In genomic region chr1:151061012-151061401, GRCh38 we compare ENCODE assay signal across 8 cellular contexts. TPM values are rescaled to one million over a fixed set of nuclear protein-coding genes. Genes with fewer than 3 reads are reported as not detected.
DNase-seq lines count a peak whose midpoint lies in the region; ATAC-seq, FAIRE-seq and TF ChIP-seq lines count a peak whose summit lies in the region.

No MANE protein-coding gene starts in this region.

- peak overlapping the region; percentile 93 for H3K4me3 Mint-ChIP-seq in T-helper 2 cell treated with Interferon-gamma antibody and Interleukin-4, amounts not matched to agents 5 μg/mL and 100 μg/mL, for 36 hours

- peaks cover 0 to 8% of the 10 kb centered on the region in 2 experiments for H4K20me1 ChIP-seq in H1 (replicated peaks in 1 of 2; ENCODE audit: control insufficient read depth in 1 of 2, insufficient read depth in 2 of 2, low read length in 2 of 2)

- TF ChIP-seq CTCF in H1 (IDR thresholded peaks at IDR 0.05; ENCODE audit: control extremely low read depth in 1 of 3, insufficient read depth in 1 of 3, low read depth in 1 of 3, low read length in 3 of 3), result no peak

- H2AK5ac ChIP-seq in H1 (ENCODE audit: low read depth, low read length), result no peak overlapping the region

- peaks cover 13% of the 10 kb centered on the region; the same call in 1 of the 2 replicates for H3K23me2 ChIP-seq in H1 (ENCODE audit: low read depth, low read length)

- H3K4me1 ChIP-seq in H1 (replicated peaks in 1 of 4; ENCODE audit: control insufficient read depth in 3 of 4, insufficient read depth in 4 of 4, low read length in 3 of 4) (peaks cover 4 to 14% (median 8%) of the 10 kb centered on the region in 4 experiments; a peak in 6 of 7 replicates), skeletal muscle tissue (ENCODE audit: control insufficient read depth in 3 of 3, insufficient read depth in 3 of 3, low read length in 3 of 3) (peaks cover 28 to 34% (median 32%) of the 10 kb centered on the region in 3 donors)

- no peak overlapping the region for H2BK20ac ChIP-seq in H1 (ENCODE audit: low read length)

- H3K4ac ChIP-seq in H1 (replicated peaks; ENCODE audit: insufficient read length, low read depth, low read length), result no peak overlapping the region

- H2BK12ac ChIP-seq in H1 (ENCODE audit: low read depth, low read length), result no peak overlapping the region

- CTCF ChIA-PET in H1 (lab: Charles Lee; ENCODE audit: partially characterized antibody), result interaction anchor here (0.7 to 7.3 kb wide), 8 partner anchors 11 to 103 kb away, joined by 3 to 95 read pairs (median 7); partner anchors contain the start of genes C1orf56, GABPB2 and TNFAIP8L2

- H3K27me3 Mint-ChIP-seq in T-helper 2 cell treated with Interferon-gamma antibody and Interleukin-4, amounts not matched to agents 5 μg/mL and 100 μg/mL, for 36 hours (ENCODE audit: low read depth), result no peaks in the 10 kb centered on the region

- H3K23ac ChIP-seq in H1 (ENCODE audit: insufficient read length), result no peak overlapping the region

- no peak overlapping the region for H3K14ac ChIP-seq in H1 (ENCODE audit: insufficient read length)

- FAIRE-seq in H1 (lab: Jason Lieb, UNC), result no peak

- H2BK120ac ChIP-seq in H1 (replicated peaks; ENCODE audit: low read depth, low read length), result no peak overlapping the region

- no peak for DNase-seq in T-helper 2 cell treated with Interferon-gamma antibody and Interleukin-4, amounts not matched to agents 5 μg/mL and 100 μg/mL, for 36 hours (ENCODE audit: low spot score)
- DNase-seq in T-helper 2 cell (no peak), NCI-H774 (lab: John Stamatoyannopoulos, UW) (peak; percentile 39), H1 (ENCODE audit: low read depth in 1 of 2, low spot score in 2 of 2) (no peak), NAMALWA (ENCODE audit: low spot score) (no peak)
- no peak for DNase-seq in stimulated activated CD4-positive, alpha-beta T cell treated with anti-CD3 and anti-CD28 coated beads, Interleukin-12 subunit alpha, Interleukin-12 subunit beta, amount 100 ng/mL, for 4 hours

- H3K9me3 ChIP-seq in H1 (ENCODE audit: insufficient read depth in 2 of 2, low read depth in 1 of 2, low read length in 1 of 2) (no peaks in the 10 kb centered on the region), skeletal muscle tissue (ENCODE audit: control insufficient read depth in 3 of 3, low read length in 3 of 3) (no peaks in the 10 kb centered on the region)

- H4K91ac ChIP-seq in H1 (replicated peaks; ENCODE audit: insufficient read length, low read length), result no peak overlapping the region

- POLR2A ChIA-PET in H1 (lab: Charles Lee; ENCODE audit: partially characterized antibody), result interaction anchor here (1.4 to 9.1 kb wide), 4 partner anchors 10 to 55 kb away, joined by 4 to 107 read pairs (median 30); partner anchors contain the start of genes C1orf56, GABPB2 and MINDY1

- H3K27me3 ChIP-seq in H1 (replicated peaks in 1 of 4; ENCODE audit: control insufficient read depth in 3 of 4, extremely low read depth in 1 of 4, insufficient read depth in 3 of 4, low read length in 3 of 4) (no peaks in the 10 kb centered on the region), skeletal muscle tissue (ENCODE audit: control insufficient read depth in 3 of 3, insufficient read depth in 3 of 3, low read length in 3 of 3) (no peaks in the 10 kb centered on the region)

- peaks cover 7% of the 10 kb centered on the region for H3K79me1 ChIP-seq in H1 (ENCODE audit: low read depth, low read length)

- H3K4me1 Mint-ChIP-seq in T-helper 2 cell treated with Interferon-gamma antibody and Interleukin-4, amounts not matched to agents 5 μg/mL and 100 μg/mL, for 36 hours (ENCODE audit: low read depth), result peaks cover 44% of the 10 kb centered on the region

- no peak for TF ChIP-seq EP300 in H1 (IDR thresholded peaks at IDR 0.05; ENCODE audit: borderline replicate concordance in 1 of 2, low read depth in 2 of 2, low read length in 2 of 2)

- TF ChIP-seq POLR2A in H1 (IDR thresholded peaks at IDR 0.05; ENCODE audit: control extremely low read depth in 1 of 2, low read depth in 2 of 2, low read length in 2 of 2), result no peak

- H3K27ac Mint-ChIP-seq in T-helper 2 cell treated with Interferon-gamma antibody and Interleukin-4, amounts not matched to agents 5 μg/mL and 100 μg/mL, for 36 hours, result peak overlapping the region; percentile 94

- peak overlapping the region; percentile 7 for H4K5ac ChIP-seq in H1 (ENCODE audit: insufficient read length, low read depth, low read length)

- H3K27ac ChIP-seq in H1 (ENCODE audit: low read depth, low read length), result peak overlapping the region; percentile 2; the same call in 1 of the 2 replicates
- peak overlapping the region; percentile 93 for H3K27ac ChIP-seq in skeletal muscle tissue (ENCODE audit: low read depth, low read length)

- H3K56ac ChIP-seq in H1 (replicated peaks; ENCODE audit: insufficient read length, low read depth, low read length), result no peak overlapping the region

- no peaks in the 10 kb centered on the region for H3K9me3 Mint-ChIP-seq in T-helper 2 cell treated with Interferon-gamma antibody and Interleukin-4, amounts not matched to agents 5 μg/mL and 100 μg/mL, for 36 hours

- no peak overlapping the region for H2BK15ac ChIP-seq in H1 (ENCODE audit: low read length)

- H3K9ac ChIP-seq in H1 (replicated peaks in 1 of 4; ENCODE audit: extremely low read depth in 1 of 4, low read depth in 3 of 4, low read length in 3 of 4) (peak overlapping the region in 2 of 4 experiments; percentile 22 to 51; a peak in 2 of 7 replicates), skeletal muscle tissue (ENCODE audit: low read depth in 1 of 3, low read length in 3 of 3) (peak overlapping the region in 2 of 3 donors; percentile 90)

- peaks cover 35% of the 10 kb centered on the region for H3K36me3 Mint-ChIP-seq in T-helper 2 cell treated with Interferon-gamma antibody and Interleukin-4, amounts not matched to agents 5 μg/mL and 100 μg/mL, for 36 hours (ENCODE audit: low read depth)

- H3K36me3 ChIP-seq in H1 (ENCODE audit: control insufficient read depth in 2 of 4, insufficient read depth in 4 of 4, low read length in 3 of 4), result peaks cover 2 to 7% (median 6%) of the 10 kb centered on the region in 4 experiments; a peak in 7 of 8 replicates
- peaks cover 0 to 12% (median 1%) of the 10 kb centered on the region in 3 donors for H3K36me3 ChIP-seq in skeletal muscle tissue (ENCODE audit: control insufficient read depth in 3 of 3, insufficient read depth in 3 of 3, low read length in 3 of 3)

- H2AFZ ChIP-seq in H1 (ENCODE audit: low read length), result no peak overlapping the region

- no peak for TF ChIP-seq RAD21 in H1 (IDR thresholded peaks at IDR 0.05 in 1 of 2, conservative IDR thresholded peaks at IDR 0.05 in 1 of 2; ENCODE audit: low read depth in 2 of 2, low read length in 2 of 2)

- H3K4me3 ChIP-seq in H1 (ENCODE audit: extremely low read depth in 1 of 4, insufficient read depth in 2 of 4, low read depth in 3 of 4, low read length in 4 of 4), result peak overlapping the region; percentile 80 to 97 (median 89)
- peak overlapping the region; percentile 17 to 49 (median 25) for H3K4me3 ChIP-seq in skeletal muscle tissue (ENCODE audit: low read length in 3 of 3)

- ATAC-seq in GM21447 (IDR thresholded peaks at IDR 0.05; ENCODE audit: unreplicated experiment), result no peak

- H4K8ac ChIP-seq in H1 (ENCODE audit: extremely low read depth, insufficient read depth, low read length), result no peak overlapping the region

- no peak overlapping the region for H3K18ac ChIP-seq in H1 (ENCODE audit: extremely low read depth, low read length)

- peak overlapping the region; percentile 81 to 96 for H3K4me2 ChIP-seq in H1 (ENCODE audit: insufficient read depth in 1 of 2, low read depth in 2 of 2, low read length in 2 of 2)

- H3K79me2 ChIP-seq in H1 (ENCODE audit: control insufficient read depth in 1 of 2, insufficient read depth in 2 of 2, low read length in 2 of 2), result peaks cover 7 to 80% of the 10 kb centered on the region in 2 experiments

- no peak overlapping the region for H2BK5ac ChIP-seq in H1 (ENCODE audit: low read depth, low read length)

- WGBS in H1 (ENCODE audit: extremely low coverage in 1 of 2, insufficient coverage in 1 of 2, insufficient read length in 1 of 2, insufficient replicate concordance in 2 of 2, low coverage in 1 of 2, low lambda C conversion rate in 2 of 2, missing lambda C conversion rate in 1 of 2), 2 experiments, result 28% methylated on average over 2 of the region's 2 CpGs; no CpG with 5 or more reads in 1 of the 2 experiments

RNA-seq across cellular contexts. Expression of gene MLLT11, which starts 0.8 kb away (rescaled TPM):
- total RNA-seq in H1 (2021; fragmentation: NEBNext Ultra II Directional; extraction: Animal tissue kit (Norgen Biotek cat#: 25700)), result 18.1 and 19.2 TPM in 2 replicates
- 10.2 and 13.7 TPM in 2 replicates for polyA plus RNA-seq in H1 (2011; rRNA removed)
- polyA plus RNA-seq in H1 (2011; cell fraction: cytosol; rRNA removed), result 13.5 TPM
- polyA plus RNA-seq in H1 (2011; cell fraction: nucleus; rRNA removed), result 7.0 TPM
- polyA plus RNA-seq in H1 (2012, experiment 1 of 2), result 12.4 to 16.6 TPM (median 13.0 TPM) in 4 replicates
- polyA plus RNA-seq in H1 (2012, experiment 2 of 2), result 9.6 TPM
- polyA plus RNA-seq in H1 (2013, experiment 1 of 2), result 22.1 TPM
- polyA plus RNA-seq in H1 (2013, experiment 2 of 2), result 22.9 TPM
- polyA minus RNA-seq in H1 (2011; rRNA and poly(A)+ RNA removed), result 11.1 and 13.9 TPM in 2 replicates
- 5.0 TPM for polyA minus RNA-seq in H1 (2011; cell fraction: cytosol; rRNA and poly(A)+ RNA removed)
- polyA minus RNA-seq in H1 (2011; cell fraction: nucleus; rRNA and poly(A)+ RNA removed), result 4.8 TPM
- 2.1 TPM for total RNA-seq in skeletal muscle tissue

RNA-seq across cellular contexts. Expression of gene CDC42SE1, which starts 1.6 kb away (rescaled TPM):
- total RNA-seq in H1 (2021; fragmentation: NEBNext Ultra II Directional; extraction: Animal tissue kit (Norgen Biotek cat#: 25700)), result 67.8 and 74.1 TPM in 2 replicates
- polyA plus RNA-seq in H1 (2011; rRNA removed), result 29.0 and 30.5 TPM in 2 replicates
- polyA plus RNA-seq in H1 (2011; cell fraction: cytosol; rRNA removed), result 45.2 TPM
- 40.0 TPM for polyA plus RNA-seq in H1 (2011; cell fraction: nucleus; rRNA removed)
- polyA plus RNA-seq in H1 (2012, experiment 1 of 2), result 43.3 to 55.4 TPM (median 51.1 TPM) in 4 replicates
- 29.2 TPM for polyA plus RNA-seq in H1 (2012, experiment 2 of 2)
- polyA plus RNA-seq in H1 (2013, experiment 1 of 2), result 46.2 TPM
- polyA plus RNA-seq in H1 (2013, experiment 2 of 2), result 45.3 TPM
- polyA minus RNA-seq in H1 (2011; rRNA and poly(A)+ RNA removed), result 69.5 and 73.2 TPM in 2 replicates
- 29.5 TPM for polyA minus RNA-seq in H1 (2011; cell fraction: cytosol; rRNA and poly(A)+ RNA removed)
- 32.7 TPM for polyA minus RNA-seq in H1 (2011; cell fraction: nucleus; rRNA and poly(A)+ RNA removed)
- 27.1 TPM for total RNA-seq in skeletal muscle tissue

RNA-seq across cellular contexts. Expression of gene GABPB2, which starts 9.6 kb away (rescaled TPM):
- total RNA-seq in H1 (2021; fragmentation: NEBNext Ultra II Directional; extraction: Animal tissue kit (Norgen Biotek cat#: 25700)), result 1.9 and 2.4 TPM in 2 replicates
- 1.4 and 1.8 TPM in 2 replicates for polyA plus RNA-seq in H1 (2011; rRNA removed)
- 2.8 TPM for polyA plus RNA-seq in H1 (2011; cell fraction: cytosol; rRNA removed)
- polyA plus RNA-seq in H1 (2011; cell fraction: nucleus; rRNA removed), result 3.6 TPM
- 1.1 to 1.5 TPM (median 1.2 TPM) in 4 replicates for polyA plus RNA-seq in H1 (2012, experiment 1 of 2)
- 0.17 TPM for polyA plus RNA-seq in H1 (2012, experiment 2 of 2)
- 1.5 TPM for polyA plus RNA-seq in H1 (2013, experiment 1 of 2)
- 1.3 TPM for polyA plus RNA-seq in H1 (2013, experiment 2 of 2)
- 8.0 and 8.6 TPM in 2 replicates for polyA minus RNA-seq in H1 (2011; rRNA and poly(A)+ RNA removed)
- polyA minus RNA-seq in H1 (2011; cell fraction: cytosol; rRNA and poly(A)+ RNA removed), result 3.0 TPM
- 1.8 TPM for polyA minus RNA-seq in H1 (2011; cell fraction: nucleus; rRNA and poly(A)+ RNA removed)
- 7.8 TPM for total RNA-seq in skeletal muscle tissue

RNA-seq across cellular contexts. Expression of gene C1orf56, which starts 13.5 kb away (rescaled TPM):
- total RNA-seq in H1 (2021; fragmentation: NEBNext Ultra II Directional; extraction: Animal tissue kit (Norgen Biotek cat#: 25700)), result 3.0 and 5.0 TPM in 2 replicates
- polyA plus RNA-seq in H1 (2011; rRNA removed), result 3.4 and 5.6 TPM in 2 replicates
- 2.7 TPM for polyA plus RNA-seq in H1 (2011; cell fraction: cytosol; rRNA removed)
- 3.9 TPM for polyA plus RNA-seq in H1 (2011; cell fraction: nucleus; rRNA removed)
- polyA plus RNA-seq in H1 (2012, experiment 1 of 2), result 3.1 to 4.8 TPM (median 3.5 TPM) in 4 replicates
- 4.0 TPM for polyA plus RNA-seq in H1 (2012, experiment 2 of 2)
- 3.0 TPM for polyA plus RNA-seq in H1 (2013, experiment 1 of 2)
- polyA plus RNA-seq in H1 (2013, experiment 2 of 2), result 3.2 TPM
- 1.2 and 4.4 TPM in 2 replicates for polyA minus RNA-seq in H1 (2011; rRNA and poly(A)+ RNA removed)
- 1.0 TPM for polyA minus RNA-seq in H1 (2011; cell fraction: cytosol; rRNA and poly(A)+ RNA removed)
- 2.8 TPM for polyA minus RNA-seq in H1 (2011; cell fraction: nucleus; rRNA and poly(A)+ RNA removed)
- 1.6 TPM for total RNA-seq in skeletal muscle tissue

RNA-seq across cellular contexts. Expression of gene BNIPL, which starts 24.6 kb away (rescaled TPM):
- total RNA-seq in H1 (2021; fragmentation: NEBNext Ultra II Directional; extraction: Animal tissue kit (Norgen Biotek cat#: 25700)), result 2.3 and 2.4 TPM in 2 replicates
- polyA plus RNA-seq in H1 (2011; rRNA removed), result 3.3 and 3.5 TPM in 2 replicates
- polyA plus RNA-seq in H1 (2011; cell fraction: cytosol; rRNA removed), result 4.2 TPM
- 5.8 TPM for polyA plus RNA-seq in H1 (2011; cell fraction: nucleus; rRNA removed)
- 2.3 to 3.7 TPM (median 2.9 TPM) in 4 replicates for polyA plus RNA-seq in H1 (2012, experiment 1 of 2)
- polyA plus RNA-seq in H1 (2012, experiment 2 of 2), result 1.3 TPM
- 1.1 TPM for polyA plus RNA-seq in H1 (2013, experiment 1 of 2)
- polyA plus RNA-seq in H1 (2013, experiment 2 of 2), result 0.88 TPM
- polyA minus RNA-seq in H1 (2011; rRNA and poly(A)+ RNA removed), result 2.6 and 3.9 TPM in 2 replicates
- polyA minus RNA-seq in H1 (2011; cell fraction: cytosol; rRNA and poly(A)+ RNA removed), result 0.37 TPM
- 1.00 TPM for polyA minus RNA-seq in H1 (2011; cell fraction: nucleus; rRNA and poly(A)+ RNA removed)
- total RNA-seq in skeletal muscle tissue, result 0.52 TPM
